In the genomic region with DNA sequence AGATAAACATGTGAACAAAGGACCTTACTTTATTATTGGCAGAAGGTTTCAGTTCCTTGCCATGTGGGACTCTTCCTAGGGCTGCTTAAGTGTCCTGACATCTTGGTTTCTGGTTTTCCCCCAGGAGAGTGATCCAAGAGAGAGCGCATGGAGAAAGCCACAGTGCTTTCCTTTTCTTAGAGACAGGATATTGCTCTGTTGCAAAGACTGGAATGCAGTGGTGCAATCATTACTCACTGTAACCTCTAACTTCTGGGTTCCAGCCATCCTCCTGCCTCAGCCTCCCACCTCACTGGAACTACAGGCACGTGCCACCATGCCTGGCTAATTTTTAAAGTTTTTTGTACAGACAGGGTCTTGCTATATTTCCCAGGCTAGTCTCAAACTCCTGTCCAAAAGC, we compare ENCODE assay signal across 13 cellular contexts. TPM values are rescaled to one million over a fixed set of nuclear protein-coding genes. Genes with fewer than 3 reads are reported as not detected.
DNase-seq lines count a peak whose midpoint lies in the region; ATAC-seq and TF ChIP-seq lines count a peak whose summit lies in the region.
"Had no signal": no experiment of that assay in that cellular context is flagged by ENCODE, and none has a peak within 500 bp of the region (broad histone marks: within the 10 kb centered on the region; RNA-seq: fewer than 3 reads in every experiment).

No MANE protein-coding gene starts in this region.

- H4K5ac ChIP-seq in IMR-90 (ENCODE audit: low read depth, low read length), result no peak overlapping the region

- no peak overlapping the region for H2BK20ac ChIP-seq in IMR-90 (ENCODE audit: low read depth, low read length)

- no peak overlapping the region for H2BK15ac ChIP-seq in IMR-90 (ENCODE audit: low read depth, low read length)

- H2AFZ ChIP-seq in IMR-90 (replicated peaks; ENCODE audit: low read length, poor library complexity), result peak overlapping the region; percentile 3

- TF ChIP-seq CTCF in IMR-90 (conservative IDR thresholded peaks at IDR 0.05; ENCODE audit: low read depth, low read length), result no peak
- TF ChIP-seq CTCF in cardiac fibroblast (IDR thresholded peaks at IDR 0.05; ENCODE audit: low read depth, low read length), result no peak

- H2BK120ac ChIP-seq in IMR-90 (ENCODE audit: low read depth, low read length), result no peak overlapping the region

- DNase-seq in EH (ENCODE audit: low read depth), result peak; percentile 36
- peak; percentile 39 for DNase-seq in IMR-90
- DNase-seq in cardiac fibroblast (ENCODE audit: low read depth in 2 of 2), result peak; percentile 51 to 61
- DNase-seq in iris pigment epithelial cell (ENCODE audit: low read depth), result peak; percentile 53
- no peak for DNase-seq in activated naive CD4-positive, alpha-beta T cell treated with anti-CD3 and anti-CD28 coated beads, Interleukin-2, amount 50 U/mL, for 16 hours
- no peak for DNase-seq in COR-L47 (lab: John Stamatoyannopoulos, UW)
- no peak for DNase-seq in NCI-H1105 treated with DMSO at 0.1 percent for 48 hours (lab: John Stamatoyannopoulos, UW)
- DNase-seq: ACHN; CD8-positive, alpha-beta memory T cell; DMS 273 treated with DMSO at 0.1 percent for 48 hours; NCI-H345; SHP77 had no signal

- no peak overlapping the region for H2AK5ac ChIP-seq in IMR-90 (ENCODE audit: low read depth, low read length)

- H3K79me1 ChIP-seq in IMR-90 (ENCODE audit: low read depth in 1 of 2, low read length in 2 of 2), result no peaks in the 10 kb centered on the region

- dilution Hi-C loops in IMR-90 (cut with HindIII; ENCODE audit: low sequenced_read_pairs, unreplicated experiment), result no loop called here

- TF ChIP-seq POLR2A in IMR-90 (IDR thresholded peaks at IDR 0.05; ENCODE audit: low read depth, low read length), result no peak

- peaks cover 15% of the 10 kb centered on the region for H3K27me3 ChIP-seq in IMR-90 (ENCODE audit: control insufficient read depth, insufficient read depth, low read length)

- TF ChIP-seq RAD21 in IMR-90 (IDR thresholded peaks at IDR 0.05; ENCODE audit: low read length), result no peak

- no peak overlapping the region for H3K4ac ChIP-seq in IMR-90 (ENCODE audit: low read depth, low read length)

- WGBS in IMR-90 (ENCODE audit: extremely low coverage in 2 of 2, insufficient read length in 1 of 2), 2 experiments, result no CpG with 5 or more reads among the region's 2 CpGs

- intact Hi-C loops in IMR-90 (cut with micrococcal nuclease), result no loop called here

- in situ Hi-C loops in IMR-90 (cut with MboI; ENCODE audit: low sequenced_read_pairs), result no loop called here

- no peak overlapping the region for H4K8ac ChIP-seq in IMR-90 (ENCODE audit: low read depth in 2 of 2, low read length in 2 of 2)

- no peak overlapping the region for H3K4me2 ChIP-seq in IMR-90 (ENCODE audit: low read depth, low read length)

- H3K4me1 ChIP-seq in IMR-90 (ENCODE audit: control insufficient read depth, insufficient read depth, low read length), result no peaks in the 10 kb centered on the region

- H3K9me1 ChIP-seq in IMR-90 (ENCODE audit: insufficient read depth, low read length), result no peaks in the 10 kb centered on the region

- H3K9me3 ChIP-seq in IMR-90 (ENCODE audit: control insufficient read depth, insufficient read depth, low read length), result peaks cover 10% of the 10 kb centered on the region

- no peak overlapping the region for H3K4me3 ChIP-seq in IMR-90 (ENCODE audit: insufficient read depth, low read depth, low read length)
- H3K4me3 ChIP-seq in cardiac fibroblast (replicated peaks in 1 of 2; ENCODE audit: low read depth in 2 of 2, low read length in 2 of 2), result no peak overlapping the region
- H3K4me3 ChIP-seq: HAP-1 had no signal

- no peaks in the 10 kb centered on the region for H4K20me1 ChIP-seq in IMR-90 (ENCODE audit: insufficient read depth, low read length)

- CTCF ChIA-PET in IMR-90 (lab: Yijun Ruan, JAX), result interaction anchor here (0.6 to 0.7 kb wide), 2 partner anchors 22 to 34 kb away, joined by 3 read pairs; no protein-coding TSS in a partner anchor

- no peak overlapping the region for H3K14ac ChIP-seq in IMR-90 (replicated peaks; ENCODE audit: low read depth, low read length)

- H3K18ac ChIP-seq in IMR-90 (ENCODE audit: low read depth, low read length), result no peak overlapping the region

- H3K36me3 ChIP-seq in IMR-90 (ENCODE audit: control insufficient read depth, insufficient read depth, low read length), result no peaks in the 10 kb centered on the region
- H3K36me3 ChIP-seq: HAP-1 had no signal

- POLR2A ChIA-PET in IMR-90 (lab: Charles Lee; ENCODE audit: unreplicated experiment), result no interaction called here

- H2AK9ac ChIP-seq in IMR-90 (replicated peaks; ENCODE audit: low read depth, low read length, poor library complexity), result no peak overlapping the region

- no TSS peak for BruUV-seq in IMR-90 (replicated peaks; lab: Mats Ljungman, UMichigan)

- H3K9ac ChIP-seq in IMR-90 (ENCODE audit: low read depth, low read length), result no peak overlapping the region

- no peak overlapping the region for H4K91ac ChIP-seq in IMR-90 (ENCODE audit: insufficient read depth, low read depth, low read length)

- ATAC-seq in IMR-90 (ENCODE audit: low read depth), result no peak

- H3K23ac ChIP-seq in IMR-90 (ENCODE audit: low read depth, low read length), result no peak overlapping the region

- no peak overlapping the region for H3K56ac ChIP-seq in IMR-90 (ENCODE audit: extremely low read depth, insufficient read depth, low read length)

- H3K27ac ChIP-seq in IMR-90 (ENCODE audit: insufficient read depth, low read length), result no peak overlapping the region

- H2BK5ac ChIP-seq in IMR-90 (ENCODE audit: low read depth, low read length, poor library complexity, severe bottlenecking), result no peak overlapping the region

TF ChIP-seq in IMR-90, 13 proteins besides CTCF, POLR2A, EP300 and RAD21:
- no peak for TF ChIP-seq ELK1 (IDR thresholded peaks at IDR 0.05; ENCODE audit: borderline replicate concordance, low read depth, low read length)
- TF ChIP-seq CEBPB (IDR thresholded peaks at IDR 0.05; ENCODE audit: low read depth, low read length), result peak; percentile 41; the same call in 1 of the 2 replicates

RNA-seq across cellular contexts. Expression of gene TCF7L1, which starts 38.1 kb away (rescaled TPM):
- total RNA-seq in IMR-90 (2012; rRNA removed), result 0.72 and 1.1 TPM in 2 replicates
- 9.5 and 11.1 TPM in 2 replicates for polyA plus RNA-seq in IMR-90 (2012; rRNA removed)
- 12.0 and 13.9 TPM in 2 replicates for polyA plus RNA-seq in IMR-90 (2012; cell fraction: cytosol; rRNA removed)
- polyA plus RNA-seq in IMR-90 (2012; cell fraction: nucleus; rRNA removed; ENCODE audit: low replicate concordance), result 26.5 and 34.3 TPM in 2 replicates
- total RNA-seq: CD8-positive, alpha-beta memory T cell had no signal

Comparison
In these comparisons a context has a peak if more than half of its experiments do, and no peak if none do; other contexts are left out.
1. DNase-seq: peak in EH (single experiment), IMR-90 (single experiment), cardiac fibroblast (2 of 2) and iris pigment epithelial cell (single experiment); none in activated naive CD4-positive, alpha-beta T cell treated with anti-CD3 and anti-CD28 coated beads, Interleukin-2, amount 50 U/mL, for 16 hours (single experiment), COR-L47 (single experiment) and NCI-H1105 treated with DMSO at 0.1 percent for 48 hours (single experiment).